Comparison of ENCODE assay signal across 30 cellular contexts in genomic region chr11:90423378-90423777, GRCh38.
A peak's percentile ranks its signal among the peaks of the same experiment; 100 is the strongest.
DNase-seq lines count a peak whose midpoint lies in the region; ATAC-seq, FAIRE-seq and TF ChIP-seq lines count a peak whose summit lies in the region.
"Had no signal": no experiment of that assay in that cellular context is flagged by ENCODE, and none has a peak within 500 bp of the region (broad histone marks: within the 10 kb centered on the region; RNA-seq: fewer than 3 reads in every experiment).

No MANE protein-coding gene starts in this region.

- no peaks in the 10 kb centered on the region for H3K4me1 Mint-ChIP-seq in neural progenitor cell
- H3K4me1 Mint-ChIP-seq: B cell; CD8-positive, alpha-beta memory T cell; T-helper 17 cell had no signal

- intact Hi-C loops in HepG2 (cut with micrococcal nuclease; ENCODE audit: unreplicated experiment) (no loop called here), right lobe of liver (cut with DNase I) (no loop called here), endothelial cell of umbilical vein (cut with micrococcal nuclease) (no loop called here), mucosa of descending colon (cut with DNase I, micrococcal nuclease) (no loop called here)

- no peak for TF ChIP-seq RAD21 in HepG2 (CRISPR knock-in tag; IDR thresholded peaks at IDR 0.05)

- H3K27me3 Mint-ChIP-seq in neural progenitor cell (ENCODE audit: insufficient read depth, low read depth), result no peaks in the 10 kb centered on the region
- H3K27me3 Mint-ChIP-seq: B cell; CD8-positive, alpha-beta memory T cell; T-helper 17 cell had no signal

- no peaks in the 10 kb centered on the region for H3K9me3 ChIP-seq in HepG2 (ENCODE audit: low read length)
- no peaks in the 10 kb centered on the region for H3K9me3 ChIP-seq in right lobe of liver
- H3K9me3 ChIP-seq in endothelial cell of umbilical vein (replicated peaks; ENCODE audit: control insufficient read depth, insufficient read depth, low read length), result no peaks in the 10 kb centered on the region
- no peaks in the 10 kb centered on the region for H3K9me3 ChIP-seq in neural progenitor cell (ENCODE audit: low read depth)
- H3K9me3 ChIP-seq in mucosa of descending colon, result no peaks in the 10 kb centered on the region
- H3K9me3 ChIP-seq: A549, MG63, testis had no signal

- no peaks in the 10 kb centered on the region for H3K9me1 ChIP-seq in endothelial cell of umbilical vein (replicated peaks; ENCODE audit: control insufficient read depth, extremely low read depth, insufficient read depth, low read length)

- no peak overlapping the region for H3K4me2 ChIP-seq in HepG2 (ENCODE audit: low read depth, low read length)
- H3K4me2 ChIP-seq in endothelial cell of umbilical vein (ENCODE audit: insufficient read depth, low read length), result no peak overlapping the region
- peak overlapping the region; percentile 41 for H3K4me2 ChIP-seq in neural progenitor cell
- H3K4me2 ChIP-seq: A549 had no signal

- dilution Hi-C loops in endothelial cell of umbilical vein (cut with MboI; ENCODE audit: extremely low pct_ligation_motif_present, low sequenced_read_pairs), result no loop called here

- in situ Hi-C loops in HepG2 (cut with HindIII; ENCODE audit: extremely low pct_ligation_motif_present, low pct_unique_long_range_greater_than_20kb), result no loop called here

- CTCF ChIA-PET in HepG2 (lab: Yijun Ruan, JAX; ENCODE audit: low intra/inter-chr PET ratio, low total read pairs), result no interaction called here
- CTCF ChIA-PET in endothelial cell of umbilical vein (lab: Charles Lee), result no interaction called here

- H3K27me3 ChIP-seq in HepG2 (ENCODE audit: control insufficient read depth in 1 of 2, insufficient read depth in 2 of 2, low read length in 2 of 2) (no peaks in the 10 kb centered on the region), right lobe of liver (no peaks in the 10 kb centered on the region), endothelial cell of umbilical vein (ENCODE audit: control insufficient read depth in 2 of 2, insufficient read depth in 2 of 2, low read length in 2 of 2) (no peaks in the 10 kb centered on the region), neural progenitor cell (no peaks in the 10 kb centered on the region)
- H3K27me3 ChIP-seq: MG63, testis had no signal

- no peak for ATAC-seq in HepG2
- ATAC-seq in right lobe of liver, result no peak
- no peak for ATAC-seq in HG03196 (IDR thresholded peaks at IDR 0.05; ENCODE audit: unreplicated experiment)
- ATAC-seq in mucosa of descending colon, result no peak
- ATAC-seq: A549; activated CD8-positive, alpha-beta T cell treated with anti-CD3 and anti-CD28 coated beads, Interleukin-2, amount 10 ng/mL, durations not matched to agents 7 days and 5 days; HCT116; Right ventricle myocardium inferior; SK-N-SH treated with all-trans-retinoic acid at 6 μM for 48 hours; T-helper 17 cell had no signal

- no peaks in the 10 kb centered on the region for H3K36me3 Mint-ChIP-seq in neural progenitor cell
- H3K36me3 Mint-ChIP-seq: CD8-positive, alpha-beta memory T cell had no signal

- no peaks in the 10 kb centered on the region for H3K36me3 ChIP-seq in HepG2 (replicated peaks in 1 of 2; ENCODE audit: control insufficient read depth in 1 of 2, insufficient read depth in 2 of 2, low read length in 2 of 2)
- no peaks in the 10 kb centered on the region for H3K36me3 ChIP-seq in right lobe of liver
- no peaks in the 10 kb centered on the region for H3K36me3 ChIP-seq in endothelial cell of umbilical vein (ENCODE audit: control insufficient read depth in 2 of 2, extremely low read depth in 1 of 2, insufficient read depth in 2 of 2, low read length in 2 of 2)
- no peaks in the 10 kb centered on the region for H3K36me3 ChIP-seq in neural progenitor cell
- no peaks in the 10 kb centered on the region for H3K36me3 ChIP-seq in mucosa of descending colon (ENCODE audit: low read depth)
- H3K36me3 ChIP-seq: MG63 had no signal

- H2AFZ ChIP-seq in HepG2 (ENCODE audit: low read length) (no peak overlapping the region), endothelial cell of umbilical vein (ENCODE audit: low read depth, low read length) (no peak overlapping the region), neural progenitor cell (replicated peaks) (no peak overlapping the region)

- no peak for TF ChIP-seq POLR2A in HepG2 (IDR thresholded peaks at IDR 0.05; ENCODE audit: insufficient read depth in 1 of 2, low read depth in 2 of 2, low read length in 2 of 2)
- no peak for TF ChIP-seq POLR2A in right lobe of liver (IDR thresholded peaks at IDR 0.05)
- TF ChIP-seq POLR2A in endothelial cell of umbilical vein (IDR thresholded peaks at IDR 0.05; ENCODE audit: low read depth, low read length), result no peak

- H3K4me3 Mint-ChIP-seq in neural progenitor cell, result no peak overlapping the region
- H3K4me3 Mint-ChIP-seq: activated CD8-positive, alpha-beta T cell treated with anti-CD3 and anti-CD28 coated beads, Interleukin-2, amount 10 ng/mL, durations not matched to agents 7 days and 5 days; B cell; CD8-positive, alpha-beta memory T cell; T-helper 17 cell had no signal

- H3K4me1 ChIP-seq in HepG2 (ENCODE audit: insufficient read depth, low read length) (no peaks in the 10 kb centered on the region), right lobe of liver (no peaks in the 10 kb centered on the region), endothelial cell of umbilical vein (ENCODE audit: control insufficient read depth, extremely low read depth, insufficient read depth, low read length) (no peaks in the 10 kb centered on the region), neural progenitor cell (peaks cover 11% of the 10 kb centered on the region), mucosa of descending colon (ENCODE audit: low read depth) (no peaks in the 10 kb centered on the region)
- H3K4me1 ChIP-seq: A549, testis had no signal

- H3K79me2 ChIP-seq in HepG2 (ENCODE audit: insufficient read depth, low read length), result no peaks in the 10 kb centered on the region
- H3K79me2 ChIP-seq in endothelial cell of umbilical vein (ENCODE audit: control insufficient read depth, insufficient read depth, low read length), result no peaks in the 10 kb centered on the region
- H3K79me2 ChIP-seq in neural progenitor cell (ENCODE audit: low read depth), result no peaks in the 10 kb centered on the region

- no peak overlapping the region for H3K27ac Mint-ChIP-seq in neural progenitor cell
- H3K27ac Mint-ChIP-seq: activated CD8-positive, alpha-beta T cell treated with anti-CD3 and anti-CD28 coated beads, Interleukin-2, amount 10 ng/mL, durations not matched to agents 7 days and 5 days; B cell; CD8-positive, alpha-beta memory T cell; T-helper 17 cell had no signal

- WGBS in HepG2 (ENCODE audit: low lambda C conversion rate), result 56% methylated on average over 1 of the region's 1 CpG
- WGBS in right lobe of liver (ENCODE audit: insufficient coverage, low coverage, low lambda C conversion rate, missing lambda C conversion rate), result 84% methylated on average over 1 of the region's 1 CpG

- H3F3A ChIP-seq in neural progenitor cell (ENCODE audit: low read depth), result no peaks in the 10 kb centered on the region

- H4K20me1 ChIP-seq in HepG2 (ENCODE audit: insufficient read depth, low read length) (no peaks in the 10 kb centered on the region), endothelial cell of umbilical vein (replicated peaks; ENCODE audit: control insufficient read depth, extremely low read depth, insufficient read depth, low read length) (no peaks in the 10 kb centered on the region), neural progenitor cell (ENCODE audit: low read depth) (no peaks in the 10 kb centered on the region)

- H3K9ac ChIP-seq in HepG2 (ENCODE audit: insufficient read depth, low read depth, low read length), result peak overlapping the region; percentile 2; the same call in 1 of the 2 replicates
- no peak overlapping the region for H3K9ac ChIP-seq in endothelial cell of umbilical vein (replicated peaks; ENCODE audit: extremely low read depth, insufficient read depth, low read length)
- no peak overlapping the region for H3K9ac ChIP-seq in neural progenitor cell

- TF ChIP-seq EP300 in HepG2 (IDR thresholded peaks at IDR 0.05; ENCODE audit: low read depth in 2 of 2, low read length in 2 of 2) (no peak), HepG2 (CRISPR knock-in tag; IDR thresholded peaks at IDR 0.05; ENCODE audit: borderline replicate concordance) (no peak)

- TF ChIP-seq CTCF in HepG2 (CRISPR knock-in tag; IDR thresholded peaks at IDR 0.05) (no peak), right lobe of liver (IDR thresholded peaks at IDR 0.05) (no peak), endothelial cell of umbilical vein (IDR thresholded peaks at IDR 0.05; ENCODE audit: extremely low read depth in 1 of 2, insufficient read depth in 1 of 2, low read depth in 1 of 2, low read length in 2 of 2) (no peak), neural progenitor cell (IDR thresholded peaks at IDR 0.05) (no peak), mucosa of descending colon (IDR thresholded peaks at IDR 0.05) (no peak)

- H3K9me3 Mint-ChIP-seq in neural progenitor cell, result no peaks in the 10 kb centered on the region

- BruUV-seq in HepG2 (replicated peaks; lab: Mats Ljungman, UMichigan) (no TSS peak), endothelial cell of umbilical vein (replicated peaks; lab: Mats Ljungman, UMichigan) (no TSS peak)

- no peak for FAIRE-seq in HepG2 (lab: Jason Lieb, UNC)
- FAIRE-seq in endothelial cell of umbilical vein (lab: Jason Lieb, UNC), result no peak
- FAIRE-seq: A549, G401.6 had no signal

- no peak for DNase-seq in HepG2 (ENCODE audit: low spot score)
- no peak for DNase-seq in right lobe of liver
- DNase-seq in endothelial cell of umbilical vein (ENCODE audit: low read depth, low spot score), result peak; percentile 10
- peak; percentile 47 for DNase-seq in neural progenitor cell (ENCODE audit: low spot score)
- no peak for DNase-seq in MV-4-11 (lab: John Stamatoyannopoulos, UW)
- DNase-seq in effector CD4-positive, alpha-beta T cell, result no peak
- no peak for DNase-seq in mucosa of descending colon
- DNase-seq: activated CD4-positive, alpha-beta T cell treated with anti-CD3 and anti-CD28 coated beads for 1 hour; activated CD8-positive, alpha-beta T cell treated with anti-CD3 and anti-CD28 coated beads, Interleukin-2, amount 10 ng/mL, durations not matched to agents 7 days and 5 days; activated effector memory CD4-positive, alpha-beta T cell treated with Interleukin-2 at 50 U/mL for 16 hours; CD8-positive, alpha-beta memory T cell; cerebellar nuclear complex; islet precursor cell; KBM-7; MG63; NCI-H1417; NCI-H2081; NCI-H446 treated with DMSO at 0.1 percent for 48 hours; OCI-M1; stimulated activated CD4-positive, alpha-beta T cell treated with anti-CD3 and anti-CD28 coated beads, Interleukin-15, amount 100 ng/mL, for 24 hours; stimulated activated naive CD4-positive, alpha-beta T cell treated with Interleukin-2 at 50 U/mL for 16 hours; T-helper 17 cell; testis had no signal

- no peak overlapping the region for H3K27ac ChIP-seq in HepG2 (ENCODE audit: extremely low read length, insufficient read depth, low read length)
- H3K27ac ChIP-seq in right lobe of liver, result no peak overlapping the region
- H3K27ac ChIP-seq in endothelial cell of umbilical vein (ENCODE audit: insufficient read depth, low read depth, low read length), result no peak overlapping the region
- peak overlapping the region; percentile 51 for H3K27ac ChIP-seq in neural progenitor cell
- H3K27ac ChIP-seq: A549, testis had no signal

- POLR2A ChIA-PET in HepG2 (lab: Yijun Ruan, JAX), result no interaction called here
- POLR2A ChIA-PET in endothelial cell of umbilical vein (lab: Charles Lee), result no interaction called here

- H3K4me3 ChIP-seq in HepG2 (replicated peaks in 1 of 3; ENCODE audit: insufficient read depth in 1 of 3, low read depth in 2 of 3, low read length in 3 of 3), result no peak overlapping the region
- no peak overlapping the region for H3K4me3 ChIP-seq in right lobe of liver
- H3K4me3 ChIP-seq in endothelial cell of umbilical vein (replicated peaks in 1 of 3; ENCODE audit: insufficient read depth in 1 of 3, low read depth in 1 of 3, low read length in 3 of 3), result no peak overlapping the region
- H3K4me3 ChIP-seq in neural progenitor cell, result no peak overlapping the region
- H3K4me3 ChIP-seq in mucosa of descending colon, result no peak overlapping the region
- H3K4me3 ChIP-seq: A549, MG63, testis had no signal

Comparison
In these comparisons a context has a peak if more than half of its experiments do, and no peak if none do; other contexts are left out.
1. DNase-seq: peak in endothelial cell of umbilical vein (single experiment) and neural progenitor cell (single experiment); none in HepG2 (single experiment), right lobe of liver (0 of 3), MV-4-11 (single experiment), effector CD4-positive, alpha-beta T cell (single experiment) and mucosa of descending colon (0 of 3).